10 cellular contexts compared by ENCODE assay signal in genomic region chr6:36138667-36139066, GRCh38. TPM values are rescaled to one million over a fixed set of nuclear protein-coding genes. Genes with fewer than 3 reads are reported as not detected.
DNase-seq lines count a peak whose midpoint lies in the region; ATAC-seq lines count a peak whose summit lies in the region.
"Had no signal": no experiment of that assay in that cellular context is flagged by ENCODE, and none has a peak within 500 bp of the region (broad histone marks: within the 10 kb centered on the region; RNA-seq: fewer than 3 reads in every experiment).

No MANE protein-coding gene starts in this region.

- no peaks in the 10 kb centered on the region for H3K9me3 ChIP-seq in T-helper 17 cell (ENCODE audit: control insufficient read depth, low read length, poor library complexity, severe bottlenecking)
- H3K9me3 ChIP-seq: HAP-1 had no signal

- no peaks in the 10 kb centered on the region for H3K27me3 Mint-ChIP-seq in activated T-cell treated with anti-CD3 and anti-CD28 coated beads, Interleukin-2, amount 50 U/mL, for 24 hours
- H3K27me3 Mint-ChIP-seq in effector memory CD8-positive, alpha-beta T cell: no peaks in the 10 kb centered on the region
- H3K27me3 Mint-ChIP-seq in T-helper 17 cell: no peaks in the 10 kb centered on the region

- no peaks in the 10 kb centered on the region for H3K9me3 Mint-ChIP-seq in activated T-cell treated with anti-CD3 and anti-CD28 coated beads, Interleukin-2, amount 50 U/mL, for 24 hours
- no peaks in the 10 kb centered on the region for H3K9me3 Mint-ChIP-seq in effector memory CD8-positive, alpha-beta T cell
- H3K9me3 Mint-ChIP-seq: CD8-positive, alpha-beta T cell had no signal

- peaks cover 27% of the 10 kb centered on the region for H3K4me1 Mint-ChIP-seq in activated T-cell treated with anti-CD3 and anti-CD28 coated beads, Interleukin-2, amount 50 U/mL, for 24 hours (ENCODE audit: low read depth)
- H3K4me1 Mint-ChIP-seq in effector memory CD8-positive, alpha-beta T cell (ENCODE audit: low read depth in 2 of 2): peaks cover 29 to 35% of the 10 kb centered on the region in 2 donors
- peaks cover 17% of the 10 kb centered on the region for H3K4me1 Mint-ChIP-seq in T-helper 17 cell

- H3K36me3 Mint-ChIP-seq in activated T-cell treated with anti-CD3 and anti-CD28 coated beads, Interleukin-2, amount 50 U/mL, for 24 hours (ENCODE audit: low read depth): peaks cover 79% of the 10 kb centered on the region
- peaks cover 53% of the 10 kb centered on the region for H3K36me3 Mint-ChIP-seq in effector memory CD8-positive, alpha-beta T cell (ENCODE audit: insufficient read depth)
- peaks cover 10% of the 10 kb centered on the region for H3K36me3 Mint-ChIP-seq in T-helper 17 cell (ENCODE audit: low read depth)

- H3K27ac Mint-ChIP-seq in activated T-cell treated with anti-CD3 and anti-CD28 coated beads, Interleukin-2, amount 50 U/mL, for 24 hours: peak overlapping the region; percentile 61
- H3K27ac Mint-ChIP-seq in effector memory CD8-positive, alpha-beta T cell: peak overlapping the region in 1 of 2 donors; percentile 10
- no peak overlapping the region for H3K27ac Mint-ChIP-seq in T-helper 17 cell

- no peak for ATAC-seq in effector memory CD8-positive, alpha-beta T cell (replicated peaks)
- no peak for ATAC-seq in T-helper 17 cell
- ATAC-seq: CD8-positive, alpha-beta T cell had no signal

- DNase-seq in activated T-cell treated with anti-CD3 and anti-CD28 coated beads, Interleukin-2, amount 50 U/mL, for 24 hours: no peak
- DNase-seq in activated T-cell treated with anti-CD3 and anti-CD28 coated beads, Interleukin-2, amount 50 U/mL, for 48 hours: no peak
- DNase-seq in D341Med (ENCODE audit: low spot score) (peak; percentile 33), mesenteric fat pad (ENCODE audit: low spot score) (peak; percentile 71), ecto neural progenitor cell (ENCODE audit: low spot score) (no peak), T-helper 17 cell (no peak)
- DNase-seq in effector memory CD8-positive, alpha-beta T cell: no peak
- DNase-seq: CD8-positive, alpha-beta T cell; GOT3 had no signal

- H3K4me3 Mint-ChIP-seq in activated T-cell treated with anti-CD3 and anti-CD28 coated beads, Interleukin-2, amount 50 U/mL, for 24 hours: no peak overlapping the region
- no peak overlapping the region for H3K4me3 Mint-ChIP-seq in effector memory CD8-positive, alpha-beta T cell
- H3K4me3 Mint-ChIP-seq in T-helper 17 cell: no peak overlapping the region
- H3K4me3 Mint-ChIP-seq: CD8-positive, alpha-beta T cell had no signal

RNA-seq across cellular contexts. Expression of gene MAPK13, which starts 8.4 kb away (rescaled TPM):
- total RNA-seq in mesenteric fat pad (12.2 TPM), T-helper 17 cell (10 to 100 TPM; 32.1 to 33.7 TPM)

RNA-seq across cellular contexts. Expression of gene BRPF3, which starts 57.9 kb away (rescaled TPM):
- total RNA-seq in mesenteric fat pad (26.1 TPM), T-helper 17 cell (10 to 100 TPM; 27.6 to 30.6 TPM)

Comparison
In these comparisons a context has a peak if more than half of its experiments do, and no peak if none do; other contexts are left out.
1. DNase-seq: peak in D341Med (single experiment) and mesenteric fat pad (single experiment); none in activated T-cell treated with anti-CD3 and anti-CD28 coated beads, Interleukin-2, amount 50 U/mL, for 24 hours (single experiment), activated T-cell treated with anti-CD3 and anti-CD28 coated beads, Interleukin-2, amount 50 U/mL, for 48 hours (0 of 2), ecto neural progenitor cell (single experiment), effector memory CD8-positive, alpha-beta T cell (0 of 3) and T-helper 17 cell (0 of 3).